Comparison of ENCODE assay signal across 8 cellular contexts in genomic region chr11:95066721-95067041, GRCh38. TPM values are rescaled to one million over a fixed set of nuclear protein-coding genes. Genes with fewer than 3 reads are reported as not detected.
A peak's percentile ranks its signal among the peaks of the same experiment; 100 is the strongest.
DNase-seq lines count a peak whose midpoint lies in the region; ATAC-seq and TF ChIP-seq lines count a peak whose summit lies in the region.

Gene SRSF8 (plus strand): TSS chr11:95066919. CDS start chr11:95067227, 308 bp downstream.

- WGBS in heart right ventricle, 2 donors, result 0% methylated on average over 4 of the region's 4 CpGs

- peaks cover 38% of the 10 kb centered on the region for H3K36me3 Mint-ChIP-seq in Calu3 (ENCODE audit: insufficient read depth, unreplicated experiment)
- peaks cover 14% of the 10 kb centered on the region for H3K36me3 Mint-ChIP-seq in activated CD4-positive, alpha-beta memory T cell treated with anti-CD3 and anti-CD28 coated beads, Interleukin-2, amount 10 ng/mL, durations not matched to agents 7 days and 5 days (ENCODE audit: low read depth)

- peak within 1 kb of the TSS; percentile 91 for H3K27ac Mint-ChIP-seq in Calu3 (ENCODE audit: unreplicated experiment)
- peak within 1 kb of the TSS; percentile 94 for H3K27ac Mint-ChIP-seq in activated CD4-positive, alpha-beta memory T cell treated with anti-CD3 and anti-CD28 coated beads, Interleukin-2, amount 10 ng/mL, durations not matched to agents 7 days and 5 days

- H3K27ac ChIP-seq in heart right ventricle, result peak within 1 kb of the TSS; percentile 94 to 99 (median 97)

- no peaks in the 10 kb centered on the region for H3K9me3 Mint-ChIP-seq in Calu3 (ENCODE audit: low read depth, unreplicated experiment)
- H3K9me3 Mint-ChIP-seq in activated CD4-positive, alpha-beta memory T cell treated with anti-CD3 and anti-CD28 coated beads, Interleukin-2, amount 10 ng/mL, durations not matched to agents 7 days and 5 days, result no peaks in the 10 kb centered on the region

- peaks cover 8% of the 10 kb centered on the region for H3K4me1 Mint-ChIP-seq in Calu3 (ENCODE audit: low read depth, unreplicated experiment)
- peaks cover 25% of the 10 kb centered on the region for H3K4me1 Mint-ChIP-seq in activated CD4-positive, alpha-beta memory T cell treated with anti-CD3 and anti-CD28 coated beads, Interleukin-2, amount 10 ng/mL, durations not matched to agents 7 days and 5 days

- H3K4me1 ChIP-seq in heart right ventricle, result peaks cover 0 to 27% (median 20%) of the 10 kb centered on the region in 9 donors

- H3K36me3 ChIP-seq in heart right ventricle, result peaks cover 0 to 7% (median 0%) of the 10 kb centered on the region in 9 donors

- H3K27me3 ChIP-seq in heart right ventricle, result no peaks in the 10 kb centered on the region

- ATAC-seq in GM21360 (IDR thresholded peaks at IDR 0.05; ENCODE audit: unreplicated experiment) (peak; percentile 33), HG03575 (IDR thresholded peaks at IDR 0.05; ENCODE audit: extremely low read depth, insufficient number of reproducible peaks, low FRiP score, unreplicated experiment) (peak; percentile 13), heart right ventricle (peak in 2 of 8 donors; percentile 6 to 27), sciatic nerve (no peak)

- no TSS peak for BruUV-seq in Calu3 (replicated peaks; lab: Mats Ljungman, UMichigan)

- intact Hi-C loops in Calu3 (cut with micrococcal nuclease; ENCODE audit: unreplicated experiment), result loop anchor here (5.0 kb wide), 2 partner anchors 66 to 701 kb away; no protein-coding TSS in a partner anchor
- intact Hi-C loops in heart right ventricle (cut with DNase I), result loop anchor here in 8 of 10 donors (2.0 to 10.0 kb wide), 10 partner anchors 81 to 701 kb away; partner anchors contain the start of genes CWC15 (in 3 of the 8), KDM4D (in 3 of the 8) and SESN3 (in 1 of the 8)
- intact Hi-C loops in sciatic nerve (cut with DNase I), result loop anchor here (5.0 kb wide), 1 partner anchor 94 kb away; the partner anchor contains the start of genes CWC15 and KDM4D

- no peaks in the 10 kb centered on the region for H3K27me3 Mint-ChIP-seq in Calu3 (ENCODE audit: unreplicated experiment)
- H3K27me3 Mint-ChIP-seq in activated CD4-positive, alpha-beta memory T cell treated with anti-CD3 and anti-CD28 coated beads, Interleukin-2, amount 10 ng/mL, durations not matched to agents 7 days and 5 days, result peaks cover 6% of the 10 kb centered on the region

- H3K4me3 Mint-ChIP-seq in Calu3 (ENCODE audit: low read depth, unreplicated experiment), result peak within 1 kb of the TSS; percentile 96
- peak within 1 kb of the TSS; percentile 92 for H3K4me3 Mint-ChIP-seq in activated CD4-positive, alpha-beta memory T cell treated with anti-CD3 and anti-CD28 coated beads, Interleukin-2, amount 10 ng/mL, durations not matched to agents 7 days and 5 days

- DNase-seq in Calu3 (no peak), heart right ventricle (no peak), sciatic nerve (ENCODE audit: low spot score) (no peak), Ammon's horn (ENCODE audit: low spot score) (no peak), retina (no peak)
- no peak for DNase-seq in activated CD4-positive, alpha-beta memory T cell treated with anti-CD3 and anti-CD28 coated beads, Interleukin-2, amount 10 ng/mL, durations not matched to agents 7 days and 5 days

- TF ChIP-seq CTCF in Calu3 (IDR thresholded peaks at IDR 0.05; ENCODE audit: unreplicated experiment), result no peak
- TF ChIP-seq CTCF in heart right ventricle (IDR thresholded peaks at IDR 0.05), result no peak

- CTCF ChIA-PET in Calu3 (lab: Charles Lee), result interaction anchor here (0.6 to 2.8 kb wide), 7 partner anchors 10 to 85 kb away, joined by 3 to 11 read pairs (median 7); partner anchors contain the start of gene ENDOD1
- CTCF ChIA-PET in activated CD4-positive, alpha-beta memory T cell treated with anti-CD3 and anti-CD28 coated beads, Interleukin-2, amount 10 ng/mL, durations not matched to agents 7 days and 5 days (lab: Charles Lee), result interaction anchor here (0.6 to 9.3 kb wide), 24 partner anchors 9 to 1276 kb away, joined by 3 to 167 read pairs (median 7); partner anchors contain the start of genes CEP57, CWC15, ENDOD1 and FAM76B

- no peaks in the 10 kb centered on the region for H3K9me3 ChIP-seq in heart right ventricle

- POLR2A ChIA-PET in activated CD4-positive, alpha-beta memory T cell treated with anti-CD3 and anti-CD28 coated beads, Interleukin-2, amount 10 ng/mL, durations not matched to agents 7 days and 5 days (lab: Charles Lee), result interaction anchor here (0.7 to 11.4 kb wide), 23 partner anchors 9 to 1326 kb away, joined by 3 to 253 read pairs (median 7); partner anchors contain the start of genes ANKRD49, C11orf54, CCDC82 and CEP57

- H3K4me3 ChIP-seq in heart right ventricle, result peak within 1 kb of the TSS; percentile 72 to 89 (median 82)

RNA-seq across cellular contexts. Expression of gene SRSF8, which starts in this region (rescaled TPM):
- total RNA-seq in Calu3 (2022), result 27.8 and 33.3 TPM in 2 replicates
- total RNA-seq in activated CD4-positive, alpha-beta memory T cell treated with anti-CD3 and anti-CD28 coated beads, Interleukin-2, amount 10 ng/mL, durations not matched to agents 7 days and 5 days, result 10 to 100 TPM; 33.0 to 34.7 TPM
- total RNA-seq in heart right ventricle, result 10 to 100 TPM; 17.1 to 28.0 (median 20.8) TPM
- polyA plus RNA-seq in heart right ventricle, result 10 to 100 TPM; 19.9 to 27.7 TPM
- 65.0 TPM for total RNA-seq in sciatic nerve
